ENCODE assay signal across 1 cellular context in the genomic region with DNA sequence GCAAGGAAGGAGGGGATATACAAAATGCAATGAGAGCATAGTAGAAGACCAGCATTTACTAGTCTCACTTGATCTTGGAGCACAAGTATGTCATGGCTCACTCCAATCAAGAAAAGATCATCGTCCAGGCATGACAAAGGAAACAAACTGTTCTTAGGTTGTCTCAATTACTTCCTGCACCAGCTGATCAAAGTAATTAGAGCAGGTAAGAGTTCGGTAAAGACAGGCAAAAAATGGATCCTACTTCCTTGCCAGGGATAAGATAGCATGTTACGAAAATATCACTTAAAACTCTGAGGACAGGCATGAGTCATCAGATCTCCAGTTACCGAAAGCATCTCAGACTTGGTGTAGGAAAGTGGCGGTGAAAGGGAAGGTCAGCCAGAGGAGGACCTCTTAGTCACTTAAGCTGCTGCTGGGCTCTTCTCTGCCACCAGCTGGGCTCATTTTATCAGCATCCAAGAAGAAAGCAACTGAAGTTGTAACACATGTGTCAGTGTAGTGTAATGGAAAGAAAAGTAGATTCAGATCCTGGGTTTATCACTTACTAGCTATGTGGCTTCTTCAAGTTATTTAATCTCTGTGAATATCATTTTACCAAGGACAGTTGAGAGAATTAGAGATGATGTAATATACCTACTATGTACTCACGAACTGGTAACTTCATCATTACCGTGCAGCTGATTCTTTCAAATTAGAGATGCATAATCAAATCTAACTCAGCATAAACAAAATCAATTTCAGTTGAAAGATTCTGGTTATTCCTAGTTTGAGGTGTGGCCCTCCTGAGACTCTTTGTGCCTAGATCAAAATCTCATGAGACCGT.
TF ChIP-seq lines count a peak whose summit lies in the region.

No MANE protein-coding gene starts in this region.

TF ChIP-seq in GM12878, 131 proteins besides CTCF, POLR2A, EP300 and RAD21 (continued from another document):
- TF ChIP-seq, protein P1, sequence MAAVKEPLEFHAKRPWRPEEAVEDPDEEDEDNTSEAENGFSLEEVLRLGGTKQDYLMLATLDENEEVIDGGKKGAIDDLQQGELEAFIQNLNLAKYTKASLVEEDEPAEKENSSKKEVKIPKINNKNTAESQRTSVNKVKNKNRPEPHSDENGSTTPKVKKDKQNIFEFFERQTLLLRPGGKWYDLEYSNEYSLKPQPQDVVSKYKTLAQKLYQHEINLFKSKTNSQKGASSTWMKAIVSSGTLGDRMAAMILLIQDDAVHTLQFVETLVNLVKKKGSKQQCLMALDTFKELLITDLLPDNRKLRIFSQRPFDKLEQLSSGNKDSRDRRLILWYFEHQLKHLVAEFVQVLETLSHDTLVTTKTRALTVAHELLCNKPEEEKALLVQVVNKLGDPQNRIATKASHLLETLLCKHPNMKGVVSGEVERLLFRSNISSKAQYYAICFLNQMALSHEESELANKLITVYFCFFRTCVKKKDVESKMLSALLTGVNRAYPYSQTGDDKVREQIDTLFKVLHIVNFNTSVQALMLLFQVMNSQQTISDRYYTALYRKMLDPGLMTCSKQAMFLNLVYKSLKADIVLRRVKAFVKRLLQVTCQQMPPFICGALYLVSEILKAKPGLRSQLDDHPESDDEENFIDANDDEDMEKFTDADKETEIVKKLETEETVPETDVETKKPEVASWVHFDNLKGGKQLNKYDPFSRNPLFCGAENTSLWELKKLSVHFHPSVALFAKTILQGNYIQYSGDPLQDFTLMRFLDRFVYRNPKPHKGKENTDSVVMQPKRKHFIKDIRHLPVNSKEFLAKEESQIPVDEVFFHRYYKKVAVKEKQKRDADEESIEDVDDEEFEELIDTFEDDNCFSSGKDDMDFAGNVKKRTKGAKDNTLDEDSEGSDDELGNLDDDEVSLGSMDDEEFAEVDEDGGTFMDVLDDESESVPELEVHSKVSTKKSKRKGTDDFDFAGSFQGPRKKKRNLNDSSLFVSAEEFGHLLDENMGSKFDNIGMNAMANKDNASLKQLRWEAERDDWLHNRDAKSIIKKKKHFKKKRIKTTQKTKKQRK (IDR thresholded peaks at IDR 0.05; ENCODE audit: low read depth, low read length) = no peak
- TF ChIP-seq CBX5 (IDR thresholded peaks at IDR 0.05; ENCODE audit: low read depth) (no peak), KDM1A (IDR thresholded peaks at IDR 0.05; ENCODE audit: borderline replicate concordance) (no peak), HDGF (IDR thresholded peaks at IDR 0.05) (no peak), RBBP5 (conservative IDR thresholded peaks at IDR 0.05) (no peak)
